Comparison of ENCODE assay signal across 11 cellular contexts in the genomic region with DNA sequence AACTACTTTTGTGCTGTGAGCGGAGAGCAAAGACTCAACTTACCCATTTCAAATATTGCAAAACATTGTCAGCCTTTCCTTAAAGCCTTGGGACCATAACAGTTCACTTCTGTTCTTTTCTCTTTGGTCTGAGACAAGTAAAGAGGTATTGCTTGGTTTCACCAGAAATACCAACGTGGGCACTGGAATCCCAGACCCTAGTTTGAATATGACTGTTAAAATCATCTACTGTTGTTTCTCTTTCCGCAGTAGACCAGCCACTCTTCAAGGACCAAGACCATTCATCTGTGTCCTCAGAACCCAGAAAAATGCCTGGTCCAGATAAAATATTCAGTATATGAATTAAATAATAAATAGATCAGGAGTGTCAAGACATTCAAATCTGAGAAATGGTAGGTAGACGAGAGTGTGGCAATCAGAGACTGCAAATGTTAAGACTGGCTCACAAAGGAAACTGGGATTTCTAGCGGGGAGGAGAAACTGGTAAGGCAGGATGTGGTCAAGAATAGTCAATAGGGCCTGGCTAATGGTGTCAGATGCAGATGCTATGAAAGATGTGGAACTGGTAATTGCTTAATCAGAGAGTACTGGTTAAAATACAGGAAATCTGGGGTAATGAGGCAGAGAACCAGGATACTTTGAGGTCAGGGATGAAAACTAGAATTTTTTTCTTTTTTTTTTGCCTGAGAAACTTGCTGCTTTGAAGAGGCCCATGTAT.
A peak's percentile ranks its signal among the peaks of the same experiment; 100 is the strongest.
DNase-seq lines count a peak whose midpoint lies in the region; ATAC-seq and TF ChIP-seq lines count a peak whose summit lies in the region.
"Had no signal": no experiment of that assay in that cellular context is flagged by ENCODE, and none has a peak within 500 bp of the region (broad histone marks: within the 10 kb centered on the region; RNA-seq: fewer than 3 reads in every experiment).

No MANE protein-coding gene starts in this region.

- ATAC-seq in GM19468 (IDR thresholded peaks at IDR 0.05; ENCODE audit: extremely low read depth, unreplicated experiment) (peak; percentile 65), HG03342 (IDR thresholded peaks at IDR 0.05; ENCODE audit: unreplicated experiment) (peak; percentile 76), GM18520 (IDR thresholded peaks at IDR 0.05; ENCODE audit: unreplicated experiment) (no peak)

- CTCF ChIA-PET in GM10248 (lab: Yijun Ruan, JAX): interaction anchor here (1.0 kb wide), 1 partner anchor 9 kb away, joined by 3 read pairs; no protein-coding TSS in a partner anchor

- H3K4me3 ChIP-seq in astrocyte of the spinal cord (ENCODE audit: low read depth, low read length): no peak overlapping the region

- TF ChIP-seq CTCF in GM10248 (IDR thresholded peaks at IDR 0.05; ENCODE audit: control extremely low read depth, extremely low read depth, low read depth, missing control alignments) (no peak), astrocyte of the spinal cord (IDR thresholded peaks at IDR 0.05; ENCODE audit: low read depth, low read length) (no peak)

- in situ Hi-C loops in astrocyte of the spinal cord (cut with HindIII; ENCODE audit: low sequenced_read_pairs): no loop called here

- DNase-seq in GM10248 (ENCODE audit: extremely low spot score): peak; percentile 39
- DNase-seq in astrocyte of the spinal cord (ENCODE audit: low read depth, low spot score): peak; percentile 3
- no peak for DNase-seq in NCI-H1105 treated with DMSO at 0.1 percent for 48 hours (lab: John Stamatoyannopoulos, UW)
- no peak for DNase-seq in T1000 (lab: John Stamatoyannopoulos, UW)
- DNase-seq in NCI-H446 (lab: John Stamatoyannopoulos, UW): no peak
- DNase-seq: DMS153, head of caudate nucleus, posterior cingulate gyrus had no signal

- POLR2A ChIA-PET in GM10248 (lab: Yijun Ruan, JAX): no interaction called here

Comparison
In these comparisons a context has a peak if more than half of its experiments do, and no peak if none do; other contexts are left out.
1. DNase-seq: peak in GM10248 (single experiment) and astrocyte of the spinal cord (single experiment); none in NCI-H1105 treated with DMSO at 0.1 percent for 48 hours (single experiment), T1000 (single experiment) and NCI-H446 (0 of 2).